Comparison of ENCODE assay signal across 9 cellular contexts in the genomic region with DNA sequence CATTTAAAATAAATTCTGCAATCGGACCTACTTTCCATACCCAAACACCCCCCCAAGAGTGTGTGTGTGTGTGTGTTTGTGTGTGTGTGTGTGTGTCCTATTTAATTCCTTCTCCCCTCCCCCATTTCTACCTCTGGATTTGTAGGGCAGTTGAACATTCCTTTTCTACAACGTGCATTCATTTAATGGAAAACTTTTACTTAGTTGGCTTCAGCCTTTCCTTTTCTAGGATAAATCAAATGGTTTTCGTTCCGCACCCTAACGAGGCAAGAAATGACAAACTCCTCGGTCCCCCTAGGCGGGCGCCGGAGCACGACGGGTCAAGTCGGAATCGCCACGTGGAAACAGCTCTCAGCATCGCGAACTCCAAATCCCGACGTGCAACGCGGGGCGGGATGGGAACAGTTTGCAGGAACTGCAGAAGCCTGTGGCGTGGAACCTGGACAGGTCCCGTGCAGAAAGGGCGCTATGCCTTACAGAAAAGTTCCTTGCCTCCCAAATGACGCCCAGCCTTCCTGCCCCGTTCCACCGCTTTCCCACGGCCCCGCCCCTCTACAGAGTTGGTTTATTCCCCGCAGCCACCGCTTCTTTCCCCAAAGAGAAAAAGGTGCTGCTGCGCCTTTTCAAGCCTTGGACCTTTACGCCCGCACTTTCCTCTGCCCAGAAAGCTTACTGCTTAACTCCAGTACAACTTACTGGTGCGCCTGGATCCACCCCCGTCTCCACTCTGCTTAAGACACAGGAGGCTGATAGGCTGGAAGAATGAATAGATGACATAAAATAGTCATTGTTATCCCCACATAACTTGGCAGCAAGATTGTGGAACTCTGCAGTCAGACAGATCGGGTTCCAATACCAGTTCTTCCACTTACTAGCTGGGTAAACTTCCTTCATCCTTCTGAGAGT. TPM values are rescaled to one million over a fixed set of nuclear protein-coding genes. Genes with fewer than 3 reads are reported as not detected.
DNase-seq lines count a peak whose midpoint lies in the region; ATAC-seq, FAIRE-seq and TF ChIP-seq lines count a peak whose summit lies in the region.
"Had no signal": no experiment of that assay in that cellular context is flagged by ENCODE, and none has a peak within 500 bp of the region (broad histone marks: within the 10 kb centered on the region; RNA-seq: fewer than 3 reads in every experiment).

No MANE protein-coding gene starts in this region.

- FAIRE-seq in bronchial epithelial cell (lab: Jason Lieb, UNC) = no peak

- H3K27ac Mint-ChIP-seq in CD4-positive, alpha-beta T cell = peak overlapping the region; percentile 97

- no peak for TF ChIP-seq CTCF in CD4-positive, alpha-beta T cell (IDR thresholded peaks at IDR 0.05)
- TF ChIP-seq CTCF in bronchial epithelial cell (IDR thresholded peaks at IDR 0.05; ENCODE audit: insufficient read depth, low read length, severe bottlenecking) = no peak

- peak overlapping the region; percentile 76 for H3K27ac ChIP-seq in CD4-positive, alpha-beta T cell (ENCODE audit: low read depth, low read length)

- H3K4me3 ChIP-seq in bronchial epithelial cell (ENCODE audit: low read depth, low read length) (peak overlapping the region; percentile 76), iPS-18c (ENCODE audit: insufficient read depth, low read depth, low read length) (peak overlapping the region; percentile 81)

- H3K27me3 Mint-ChIP-seq in CD4-positive, alpha-beta T cell = no peaks in the 10 kb centered on the region

- no peaks in the 10 kb centered on the region for H3K27me3 ChIP-seq in CD4-positive, alpha-beta T cell (ENCODE audit: control insufficient read depth, insufficient read depth, low read length)
- H3K27me3 ChIP-seq in bronchial epithelial cell (ENCODE audit: control insufficient read depth, insufficient read depth, low read length) = no peaks in the 10 kb centered on the region

- H3K9me3 Mint-ChIP-seq in CD4-positive, alpha-beta T cell = no peaks in the 10 kb centered on the region

- no peaks in the 10 kb centered on the region for H3K9me3 ChIP-seq in CD4-positive, alpha-beta T cell (ENCODE audit: control insufficient read depth, low read length)
- peaks cover 2% of the 10 kb centered on the region for H3K9me3 ChIP-seq in iPS-18c (ENCODE audit: control insufficient read depth, insufficient read depth, low read length)

- peaks cover 4% of the 10 kb centered on the region for H3K36me3 ChIP-seq in bronchial epithelial cell (ENCODE audit: control insufficient read depth, insufficient read depth, low read length)

- H3K36me3 Mint-ChIP-seq in CD4-positive, alpha-beta T cell (ENCODE audit: low read depth) = peaks cover 41% of the 10 kb centered on the region

- POLR2A ChIA-PET in CD4-positive, alpha-beta T cell (lab: Charles Lee) = interaction anchor here (0.6 to 3.2 kb wide), 11 partner anchors 11 to 250 kb away, joined by 3 to 18 read pairs (median 5); partner anchors contain the start of genes ABCC5, ABCF3, AP2M1 and DVL3

- peak overlapping the region; percentile 99 for H3K4me3 Mint-ChIP-seq in CD4-positive, alpha-beta T cell

- peak in 6 of 10 experiments; percentile 22 to 41 (median 30) for DNase-seq in CD4-positive, alpha-beta T cell
- DNase-seq in NCI-H2029 (lab: John Stamatoyannopoulos, UW) (peak; percentile 72), T1000 (lab: John Stamatoyannopoulos, UW) (peak; percentile 21), bronchial epithelial cell (ENCODE audit: low read depth) (peak; percentile 88), sciatic nerve (ENCODE audit: low spot score) (peak; percentile 87)

- peaks cover 50% of the 10 kb centered on the region for H3K4me1 Mint-ChIP-seq in CD4-positive, alpha-beta T cell (ENCODE audit: low read depth)

- CTCF ChIA-PET in CD4-positive, alpha-beta T cell (lab: Charles Lee) = interaction anchor here (0.6 to 1.9 kb wide), 3 partner anchors 25 to 249 kb away, joined by 3 to 6 read pairs (median 4); partner anchors contain the start of gene PARL

- intact Hi-C loops in CD4-positive, alpha-beta T cell (cut with DNase I, micrococcal nuclease) = loop anchor here in 1 of 2 experiments (2.0 kb wide), 2 partner anchors 39 to 115 kb away; partner anchors contain the start of genes ALG3 and EEF1AKMT4
- intact Hi-C loops in sciatic nerve (cut with DNase I) = loop anchor here (10.0 kb wide), 1 partner anchor 239 kb away; no protein-coding TSS in a partner anchor

- peak; percentile 18 for ATAC-seq in CD4-positive, alpha-beta T cell (ENCODE audit: poor library complexity)
- ATAC-seq in GM21619 (IDR thresholded peaks at IDR 0.05; ENCODE audit: unreplicated experiment) = peak; percentile 35
- peak; percentile 90 for ATAC-seq in sciatic nerve
- no peak for ATAC-seq in HG02885 (IDR thresholded peaks at IDR 0.05; ENCODE audit: poor library complexity, unreplicated experiment)

RNA-seq across cellular contexts. Expression of gene EIF2B5, which starts 1.1 kb away (rescaled TPM):
- 10 to 100 TPM; 53.6 TPM for total RNA-seq in CD4-positive, alpha-beta T cell
- 42.1 and 46.1 TPM in 2 replicates for total RNA-seq in bronchial epithelial cell
- 30.6 TPM for total RNA-seq in sciatic nerve

RNA-seq across cellular contexts. Expression of gene DVL3, which starts 21.1 kb away (rescaled TPM):
- 10 to 100 TPM; 30.0 to 31.7 TPM for total RNA-seq in CD4-positive, alpha-beta T cell
- total RNA-seq in bronchial epithelial cell (22.6 and 30.2 TPM in 2 replicates), sciatic nerve (57.8 TPM)

RNA-seq across cellular contexts. Expression of gene HTR3E, which starts 37.2 kb away (rescaled TPM):
- not detected for total RNA-seq in CD4-positive, alpha-beta T cell
- total RNA-seq in bronchial epithelial cell (not detected in 2 replicates), sciatic nerve (not detected)
- total RNA-seq: T-helper 2 cell treated with Interferon-gamma antibody and Interleukin-4, amounts not matched to agents 100 ng/mL and 5 ng/mL, for 36 hours had no signal

RNA-seq across cellular contexts. Expression of gene AP2M1, which starts 40.6 kb away (rescaled TPM):
- 100 to 1,000 TPM; 123 to 136 TPM for total RNA-seq in CD4-positive, alpha-beta T cell
- total RNA-seq in bronchial epithelial cell (262 and 275 TPM in 2 replicates), sciatic nerve (278 TPM)

RNA-seq across cellular contexts. Expression of gene ABCF3, which starts 51.9 kb away (rescaled TPM):
- total RNA-seq in CD4-positive, alpha-beta T cell = 100 to 1,000 TPM; 163 to 166 TPM
- total RNA-seq in bronchial epithelial cell = 40.0 and 54.2 TPM in 2 replicates
- total RNA-seq in sciatic nerve = 67.4 TPM

Comparison
In these comparisons a context has a peak if more than half of its experiments do, and no peak if none do; other contexts are left out.
1. DNase-seq: peak in every context shown above with its lines; median percentile 88 in bronchial epithelial cell; 87 in sciatic nerve; 72 in NCI-H2029; 30 in CD4-positive, alpha-beta T cell; 21 in T1000.